Comparison of ENCODE assay signal across 1 cellular context in genomic region chr16:31032736-31033708, GRCh38.
TF ChIP-seq lines count a peak whose summit lies in the region.

STX4 (plus strand) TSS chr16:31033558; CDS start chr16:31033806, 248 bp downstream.

TF ChIP-seq in HepG2, 621 proteins besides CTCF, POLR2A, EP300 and RAD21 (continued from another document and continues in another):
- TF ChIP-seq, protein P1, sequence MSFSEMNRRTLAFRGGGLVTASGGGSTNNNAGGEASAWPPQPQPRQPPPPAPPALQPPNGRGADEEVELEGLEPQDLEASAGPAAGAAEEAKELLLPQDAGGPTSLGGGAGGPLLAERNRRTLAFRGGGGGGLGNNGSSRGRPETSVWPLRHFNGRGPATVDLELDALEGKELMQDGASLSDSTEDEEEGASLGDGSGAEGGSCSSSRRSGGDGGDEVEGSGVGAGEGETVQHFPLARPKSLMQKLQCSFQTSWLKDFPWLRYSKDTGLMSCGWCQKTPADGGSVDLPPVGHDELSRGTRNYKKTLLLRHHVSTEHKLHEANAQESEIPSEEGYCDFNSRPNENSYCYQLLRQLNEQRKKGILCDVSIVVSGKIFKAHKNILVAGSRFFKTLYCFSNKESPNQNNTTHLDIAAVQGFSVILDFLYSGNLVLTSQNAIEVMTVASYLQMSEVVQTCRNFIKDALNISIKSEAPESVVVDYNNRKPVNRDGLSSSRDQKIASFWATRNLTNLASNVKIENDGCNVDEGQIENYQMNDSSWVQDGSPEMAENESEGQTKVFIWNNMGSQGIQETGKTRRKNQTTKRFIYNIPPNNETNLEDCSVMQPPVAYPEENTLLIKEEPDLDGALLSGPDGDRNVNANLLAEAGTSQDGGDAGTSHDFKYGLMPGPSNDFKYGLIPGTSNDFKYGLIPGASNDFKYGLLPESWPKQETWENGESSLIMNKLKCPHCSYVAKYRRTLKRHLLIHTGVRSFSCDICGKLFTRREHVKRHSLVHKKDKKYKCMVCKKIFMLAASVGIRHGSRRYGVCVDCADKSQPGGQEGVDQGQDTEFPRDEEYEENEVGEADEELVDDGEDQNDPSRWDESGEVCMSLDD (CRISPR knock-in tag; IDR thresholded peaks at IDR 0.05; ENCODE audit: borderline replicate concordance): peak; percentile 100
- TF ChIP-seq CCAR2 (optimal IDR thresholded peaks at IDR 0.05; ENCODE audit: low read depth, low read length) (no peak), POLR2AphosphoS5 (IDR thresholded peaks at IDR 0.05; ENCODE audit: low read depth, low read length) (peak; percentile 58), U2AF1 (optimal IDR thresholded peaks at IDR 0.05; ENCODE audit: low read depth, low read length) (no peak), ZSCAN30 (CRISPR knock-in tag; IDR thresholded peaks at IDR 0.05) (no peak), EEA1 (CRISPR knock-in tag; IDR thresholded peaks at IDR 0.05; ENCODE audit: borderline replicate concordance) (peak; percentile 70; the same call in 1 of the 2 replicates), ZNF607 (CRISPR knock-in tag; IDR thresholded peaks at IDR 0.05; ENCODE audit: borderline replicate concordance) (peak; percentile 79), ZMAT3 (CRISPR knock-in tag; conservative IDR thresholded peaks at IDR 0.05) (no peak), HNRNPK (IDR thresholded peaks at IDR 0.05; ENCODE audit: low read depth, low read length, poor library complexity, severe bottlenecking) (no peak), ZNF841 (CRISPR knock-in tag; IDR thresholded peaks at IDR 0.05; ENCODE audit: borderline replicate concordance) (no peak), BCL6 (CRISPR knock-in tag; IDR thresholded peaks at IDR 0.05) (peak; percentile 52), MTF1 (CRISPR knock-in tag; IDR thresholded peaks at IDR 0.05) (no peak), ZNF44 (CRISPR knock-in tag; IDR thresholded peaks at IDR 0.05) (peak; percentile 97), HES4 (CRISPR knock-in tag; IDR thresholded peaks at IDR 0.05; ENCODE audit: borderline replicate concordance) (no peak; the same call in 1 of the 2 replicates), ZNF232 (CRISPR knock-in tag; IDR thresholded peaks at IDR 0.05; ENCODE audit: borderline replicate concordance) (peak; percentile 85; the same call in 1 of the 2 replicates), ZBTB20 (CRISPR knock-in tag; IDR thresholded peaks at IDR 0.05; ENCODE audit: borderline replicate concordance, low read depth) (peak; percentile 82; the same call in 1 of the 2 replicates), TERF1 (CRISPR knock-in tag; IDR thresholded peaks at IDR 0.05) (peak; percentile 73; the same call in 1 of the 2 replicates), ZNF143 (CRISPR knock-in tag; IDR thresholded peaks at IDR 0.05) (peak; percentile 80), TSC22D2 (CRISPR knock-in tag; IDR thresholded peaks at IDR 0.05; ENCODE audit: borderline replicate concordance) (no peak; the same call in 1 of the 2 replicates), MAFK (conservative IDR thresholded peaks at IDR 0.05 in 1 of 2, IDR thresholded peaks at IDR 0.05 in 1 of 2; ENCODE audit: low read length in 2 of 2) (no peak), ZC3H13 (CRISPR knock-in tag; IDR thresholded peaks at IDR 0.05) (peak; percentile 94), DRAP1 (CRISPR knock-in tag; IDR thresholded peaks at IDR 0.05) (peak; percentile 62), NR2C2 (CRISPR knock-in tag; IDR thresholded peaks at IDR 0.05; ENCODE audit: borderline replicate concordance) (peak; percentile 87), SAFB2 (CRISPR knock-in tag; IDR thresholded peaks at IDR 0.05; ENCODE audit: borderline replicate concordance, low read depth) (peak; percentile 91), SP1 (IDR thresholded peaks at IDR 0.05) (no peak), SP1 (CRISPR knock-in tag; IDR thresholded peaks at IDR 0.05) (peak; percentile 56), CBX5 (CRISPR knock-in tag; IDR thresholded peaks at IDR 0.05; ENCODE audit: borderline replicate concordance) (peak; percentile 89; the same call in 1 of the 2 replicates), ZNF577 (CRISPR knock-in tag; IDR thresholded peaks at IDR 0.05; ENCODE audit: borderline replicate concordance, low read depth) (no peak), KDM5B (CRISPR knock-in tag; IDR thresholded peaks at IDR 0.05; ENCODE audit: borderline replicate concordance) (peak; percentile 77; the same call in 1 of the 2 replicates), RFX5 (IDR thresholded peaks at IDR 0.05; ENCODE audit: low read depth, low read length) (peak; percentile 47; the same call in 1 of the 2 replicates), NFE2L2 (IDR thresholded peaks at IDR 0.05; ENCODE audit: low read length) (no peak), SATB2 (CRISPR knock-in tag; IDR thresholded peaks at IDR 0.05) (no peak), ZNF570 (CRISPR knock-in tag; IDR thresholded peaks at IDR 0.05; ENCODE audit: borderline replicate concordance) (no peak), ZFX (CRISPR knock-in tag; IDR thresholded peaks at IDR 0.05; ENCODE audit: low read depth) (no peak; the same call in 1 of the 2 replicates), PHF5A (CRISPR knock-in tag; IDR thresholded peaks at IDR 0.05; ENCODE audit: low read depth, unreplicated experiment) (peak; percentile 70), CEBPG (CRISPR knock-in tag; IDR thresholded peaks at IDR 0.05) (no peak; the same call in 1 of the 2 replicates), KDM4B (CRISPR knock-in tag; IDR thresholded peaks at IDR 0.05) (0 out of 2 replicates have a peak, but pooled peaks have one; percentile 80), KDM3A (CRISPR knock-in tag; IDR thresholded peaks at IDR 0.05; ENCODE audit: low read depth) (0 out of 2 replicates have a peak, but pooled peaks have one; percentile 69), ZNF75D (CRISPR knock-in tag; IDR thresholded peaks at IDR 0.05; ENCODE audit: borderline replicate concordance) (no peak), NCOA1 (CRISPR knock-in tag; IDR thresholded peaks at IDR 0.05) (0 out of 2 replicates have a peak, but pooled peaks have one; percentile 51)
- TF ChIP-seq, protein P2, sequence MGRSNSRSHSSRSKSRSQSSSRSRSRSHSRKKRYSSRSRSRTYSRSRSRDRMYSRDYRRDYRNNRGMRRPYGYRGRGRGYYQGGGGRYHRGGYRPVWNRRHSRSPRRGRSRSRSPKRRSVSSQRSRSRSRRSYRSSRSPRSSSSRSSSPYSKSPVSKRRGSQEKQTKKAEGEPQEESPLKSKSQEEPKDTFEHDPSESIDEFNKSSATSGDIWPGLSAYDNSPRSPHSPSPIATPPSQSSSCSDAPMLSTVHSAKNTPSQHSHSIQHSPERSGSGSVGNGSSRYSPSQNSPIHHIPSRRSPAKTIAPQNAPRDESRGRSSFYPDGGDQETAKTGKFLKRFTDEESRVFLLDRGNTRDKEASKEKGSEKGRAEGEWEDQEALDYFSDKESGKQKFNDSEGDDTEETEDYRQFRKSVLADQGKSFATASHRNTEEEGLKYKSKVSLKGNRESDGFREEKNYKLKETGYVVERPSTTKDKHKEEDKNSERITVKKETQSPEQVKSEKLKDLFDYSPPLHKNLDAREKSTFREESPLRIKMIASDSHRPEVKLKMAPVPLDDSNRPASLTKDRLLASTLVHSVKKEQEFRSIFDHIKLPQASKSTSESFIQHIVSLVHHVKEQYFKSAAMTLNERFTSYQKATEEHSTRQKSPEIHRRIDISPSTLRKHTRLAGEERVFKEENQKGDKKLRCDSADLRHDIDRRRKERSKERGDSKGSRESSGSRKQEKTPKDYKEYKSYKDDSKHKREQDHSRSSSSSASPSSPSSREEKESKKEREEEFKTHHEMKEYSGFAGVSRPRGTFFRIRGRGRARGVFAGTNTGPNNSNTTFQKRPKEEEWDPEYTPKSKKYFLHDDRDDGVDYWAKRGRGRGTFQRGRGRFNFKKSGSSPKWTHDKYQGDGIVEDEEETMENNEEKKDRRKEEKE (IDR thresholded peaks at IDR 0.05): no peak
- TF ChIP-seq, protein P3, sequence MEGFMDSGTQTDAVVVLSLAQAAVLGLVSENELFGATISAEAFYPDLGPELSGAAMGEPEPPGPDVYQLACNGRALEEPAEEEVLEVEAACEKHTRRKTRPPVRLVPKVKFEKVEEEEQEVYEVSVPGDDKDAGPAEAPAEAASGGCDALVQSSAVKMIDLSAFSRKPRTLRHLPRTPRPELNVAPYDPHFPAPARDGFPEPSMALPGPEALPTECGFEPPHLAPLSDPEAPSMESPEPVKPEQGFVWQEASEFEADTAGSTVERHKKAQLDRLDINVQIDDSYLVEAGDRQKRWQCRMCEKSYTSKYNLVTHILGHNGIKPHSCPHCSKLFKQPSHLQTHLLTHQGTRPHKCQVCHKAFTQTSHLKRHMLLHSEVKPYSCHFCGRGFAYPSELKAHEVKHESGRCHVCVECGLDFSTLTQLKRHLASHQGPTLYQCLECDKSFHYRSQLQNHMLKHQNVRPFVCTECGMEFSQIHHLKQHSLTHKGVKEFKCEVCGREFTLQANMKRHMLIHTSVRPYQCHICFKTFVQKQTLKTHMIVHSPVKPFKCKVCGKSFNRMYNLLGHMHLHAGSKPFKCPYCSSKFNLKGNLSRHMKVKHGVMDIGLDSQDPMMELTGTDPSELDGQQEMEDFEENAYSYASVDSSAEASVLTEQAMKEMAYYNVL (CRISPR knock-in tag; IDR thresholded peaks at IDR 0.05; ENCODE audit: borderline replicate concordance): peak; percentile 8; the same call in 1 of the 2 replicates
- TF ChIP-seq, protein P4, sequence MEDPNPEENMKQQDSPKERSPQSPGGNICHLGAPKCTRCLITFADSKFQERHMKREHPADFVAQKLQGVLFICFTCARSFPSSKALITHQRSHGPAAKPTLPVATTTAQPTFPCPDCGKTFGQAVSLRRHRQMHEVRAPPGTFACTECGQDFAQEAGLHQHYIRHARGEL (CRISPR knock-in tag; IDR thresholded peaks at IDR 0.05): peak; percentile 56
- TF ChIP-seq, protein P5, sequence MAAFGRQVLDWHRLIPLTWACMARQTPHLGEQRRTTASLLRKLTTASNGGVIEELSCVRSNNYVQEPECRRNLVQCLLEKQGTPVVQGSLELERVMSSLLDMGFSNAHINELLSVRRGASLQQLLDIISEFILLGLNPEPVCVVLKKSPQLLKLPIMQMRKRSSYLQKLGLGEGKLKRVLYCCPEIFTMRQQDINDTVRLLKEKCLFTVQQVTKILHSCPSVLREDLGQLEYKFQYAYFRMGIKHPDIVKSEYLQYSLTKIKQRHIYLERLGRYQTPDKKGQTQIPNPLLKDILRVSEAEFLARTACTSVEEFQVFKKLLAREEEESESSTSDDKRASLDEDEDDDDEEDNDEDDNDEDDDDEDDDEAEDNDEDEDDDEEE (CRISPR knock-in tag; IDR thresholded peaks at IDR 0.05): peak; percentile 46; the same call in 1 of the 2 replicates
- TF ChIP-seq, protein P6, sequence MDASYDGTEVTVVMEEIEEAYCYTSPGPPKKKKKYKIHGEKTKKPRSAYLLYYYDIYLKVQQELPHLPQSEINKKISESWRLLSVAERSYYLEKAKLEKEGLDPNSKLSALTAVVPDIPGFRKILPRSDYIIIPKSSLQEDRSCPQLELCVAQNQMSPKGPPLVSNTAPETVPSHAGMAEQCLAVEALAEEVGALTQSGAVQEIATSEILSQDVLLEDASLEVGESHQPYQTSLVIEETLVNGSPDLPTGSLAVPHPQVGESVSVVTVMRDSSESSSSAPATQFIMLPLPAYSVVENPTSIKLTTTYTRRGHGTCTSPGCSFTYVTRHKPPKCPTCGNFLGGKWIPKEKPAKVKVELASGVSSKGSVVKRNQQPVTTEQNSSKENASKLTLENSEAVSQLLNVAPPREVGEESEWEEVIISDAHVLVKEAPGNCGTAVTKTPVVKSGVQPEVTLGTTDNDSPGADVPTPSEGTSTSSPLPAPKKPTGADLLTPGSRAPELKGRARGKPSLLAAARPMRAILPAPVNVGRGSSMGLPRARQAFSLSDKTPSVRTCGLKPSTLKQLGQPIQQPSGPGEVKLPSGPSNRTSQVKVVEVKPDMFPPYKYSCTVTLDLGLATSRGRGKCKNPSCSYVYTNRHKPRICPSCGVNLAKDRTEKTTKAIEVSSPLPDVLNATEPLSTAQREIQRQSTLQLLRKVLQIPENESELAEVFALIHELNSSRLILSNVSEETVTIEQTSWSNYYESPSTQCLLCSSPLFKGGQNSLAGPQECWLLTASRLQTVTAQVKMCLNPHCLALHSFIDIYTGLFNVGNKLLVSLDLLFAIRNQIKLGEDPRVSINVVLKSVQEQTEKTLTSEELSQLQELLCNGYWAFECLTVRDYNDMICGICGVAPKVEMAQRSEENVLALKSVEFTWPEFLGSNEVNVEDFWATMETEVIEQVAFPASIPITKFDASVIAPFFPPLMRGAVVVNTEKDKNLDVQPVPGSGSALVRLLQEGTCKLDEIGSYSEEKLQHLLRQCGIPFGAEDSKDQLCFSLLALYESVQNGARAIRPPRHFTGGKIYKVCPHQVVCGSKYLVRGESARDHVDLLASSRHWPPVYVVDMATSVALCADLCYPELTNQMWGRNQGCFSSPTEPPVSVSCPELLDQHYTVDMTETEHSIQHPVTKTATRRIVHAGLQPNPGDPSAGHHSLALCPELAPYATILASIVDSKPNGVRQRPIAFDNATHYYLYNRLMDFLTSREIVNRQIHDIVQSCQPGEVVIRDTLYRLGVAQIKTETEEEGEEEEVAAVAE (CRISPR knock-in tag; IDR thresholded peaks at IDR 0.05; ENCODE audit: borderline replicate concordance): peak; percentile 85; the same call in 1 of the 2 replicates
